In the genomic region with DNA sequence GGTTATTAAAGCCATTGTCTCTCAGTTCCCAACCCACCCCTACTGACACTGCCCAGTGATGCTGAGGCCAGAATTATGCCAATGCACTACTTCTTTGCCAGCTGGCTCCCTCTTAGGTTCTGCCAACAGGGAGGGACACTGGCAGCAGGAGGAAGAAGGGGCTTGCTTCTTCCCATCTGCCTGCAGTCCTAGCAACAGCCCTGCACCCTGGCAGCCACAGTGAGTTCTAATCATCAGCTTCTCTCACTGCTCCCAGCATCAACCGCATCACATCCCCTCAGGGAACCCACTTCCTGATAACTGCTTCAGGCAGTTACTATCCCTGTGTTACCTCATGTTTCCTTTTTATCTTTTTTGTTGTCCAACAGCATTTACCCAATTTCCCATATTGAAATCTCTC, we compare ENCODE assay signal across 9 cellular contexts.
DNase-seq lines count a peak whose midpoint lies in the region; ATAC-seq and TF ChIP-seq lines count a peak whose summit lies in the region.
"Had no signal": no experiment of that assay in that cellular context is flagged by ENCODE, and none has a peak within 500 bp of the region (broad histone marks: within the 10 kb centered on the region; RNA-seq: fewer than 3 reads in every experiment).

No MANE protein-coding gene starts in this region.

- POLR2A ChIA-PET in PC-9 (lab: Charles Lee; ENCODE audit: unreplicated experiment) = interaction anchor here (0.6 kb wide), 1 partner anchor 1922 kb away, joined by 3 read pairs; no protein-coding TSS in a partner anchor

- intact Hi-C loops in PC-9 (cut with micrococcal nuclease; ENCODE audit: unreplicated experiment) = no loop called here
- intact Hi-C loops in activated naive CD4-positive, alpha-beta T cell treated with anti-CD3 and anti-CD28 coated beads for 36 hours (cut with micrococcal nuclease) = loop anchor here (5.0 kb wide), 1 partner anchor 33 kb away; no protein-coding TSS in a partner anchor

- no peak for TF ChIP-seq CTCF in DND-41 (IDR thresholded peaks at IDR 0.05; ENCODE audit: borderline replicate concordance, extremely low read depth, low read length, poor library complexity, severe bottlenecking)
- TF ChIP-seq CTCF in PC-9 (conservative IDR thresholded peaks at IDR 0.05) = no peak

- H3K4me2 ChIP-seq in DND-41 (ENCODE audit: insufficient read depth, low read length) = peak overlapping the region; percentile 41
- H3K4me2 ChIP-seq in PC-9 = no peak overlapping the region

- ATAC-seq in DND-41 (ENCODE audit: insufficient read depth, low read depth) (peak; percentile 96), GM19351 (IDR thresholded peaks at IDR 0.05; ENCODE audit: unreplicated experiment) (no peak)

- DNase-seq in DND-41 (peak; percentile 88), PC-9 (no peak), SW 1271 (lab: John Stamatoyannopoulos, UW) (no peak), NCI-H524 (lab: John Stamatoyannopoulos, UW) (no peak), NCI-H2196 (lab: John Stamatoyannopoulos, UW; ENCODE audit: unreplicated experiment) (no peak)
- DNase-seq in activated naive CD4-positive, alpha-beta T cell treated with anti-CD3 and anti-CD28 coated beads for 36 hours = peak; percentile 40

- no TSS peak for BruUV-seq in PC-9 (replicated peaks; lab: Mats Ljungman, UMichigan)

- H3F3A ChIP-seq in PC-9 (ENCODE audit: insufficient read depth, low read depth) = no peaks in the 10 kb centered on the region

- CTCF ChIA-PET in PC-9 (lab: Charles Lee) = no interaction called here
- CTCF ChIA-PET in activated naive CD4-positive, alpha-beta T cell treated with anti-CD3 and anti-CD28 coated beads for 36 hours (lab: Charles Lee) = interaction anchor here (1.2 to 1.8 kb wide), 4 partner anchors 10 to 239 kb away, joined by 3 to 4 read pairs (median 4); no protein-coding TSS in a partner anchor

- H3K36me3 Mint-ChIP-seq in activated naive CD4-positive, alpha-beta T cell treated with anti-CD3 and anti-CD28 coated beads for 36 hours (ENCODE audit: low read depth) = peaks cover 73% of the 10 kb centered on the region

- H2AFZ ChIP-seq in DND-41 (ENCODE audit: low read depth, low read length) = no peak overlapping the region
- no peak overlapping the region for H2AFZ ChIP-seq in PC-9

- H4K20me1 ChIP-seq in DND-41 (ENCODE audit: insufficient read depth, low read length) = peaks cover 9% of the 10 kb centered on the region; the same call in 1 of the 2 replicates
- H4K20me1 ChIP-seq in PC-9 (ENCODE audit: insufficient read depth) = no peaks in the 10 kb centered on the region

- no peaks in the 10 kb centered on the region for H3K27me3 Mint-ChIP-seq in activated naive CD4-positive, alpha-beta T cell treated with anti-CD3 and anti-CD28 coated beads for 36 hours (ENCODE audit: low read depth)

- H3K4me1 ChIP-seq in DND-41 (ENCODE audit: insufficient read depth, low read length) (peaks cover 55% of the 10 kb centered on the region), PC-9 (replicated peaks; ENCODE audit: insufficient read depth) (peaks cover 35% of the 10 kb centered on the region), mucosa of stomach (ENCODE audit: control insufficient read depth, insufficient read depth, low read length) (peaks cover 45% of the 10 kb centered on the region)

- H3K79me2 ChIP-seq in DND-41 (ENCODE audit: insufficient read depth, low read length) (no peaks in the 10 kb centered on the region), PC-9 (ENCODE audit: low read depth) (no peaks in the 10 kb centered on the region)

- H3K27ac ChIP-seq in DND-41 (ENCODE audit: low read length) (peak overlapping the region; percentile 90), PC-9 (peak overlapping the region; percentile 59)
- H3K27ac ChIP-seq: VCaP had no signal

- no peaks in the 10 kb centered on the region for H3K9me3 ChIP-seq in DND-41 (ENCODE audit: insufficient read depth, low read length, severe bottlenecking)
- H3K9me3 ChIP-seq in PC-9 (ENCODE audit: insufficient read depth, low read depth) = no peaks in the 10 kb centered on the region
- H3K9me3 ChIP-seq in mucosa of stomach (ENCODE audit: control insufficient read depth, low read length) = no peaks in the 10 kb centered on the region

- H3K27me3 ChIP-seq in DND-41 (ENCODE audit: insufficient read depth, low read length, poor library complexity) (no peaks in the 10 kb centered on the region), PC-9 (ENCODE audit: insufficient read depth, low read depth) (no peaks in the 10 kb centered on the region), mucosa of stomach (ENCODE audit: control insufficient read depth, insufficient read depth, low read length) (no peaks in the 10 kb centered on the region)

- peak overlapping the region; percentile 80 for H3K27ac Mint-ChIP-seq in activated naive CD4-positive, alpha-beta T cell treated with anti-CD3 and anti-CD28 coated beads for 36 hours

- peak overlapping the region; percentile 41; the same call in 1 of the 2 replicates for H3K9ac ChIP-seq in DND-41 (ENCODE audit: low read depth, low read length)
- peak overlapping the region; percentile 24 for H3K9ac ChIP-seq in mucosa of stomach (ENCODE audit: low read length)

- H3K4me3 Mint-ChIP-seq in activated naive CD4-positive, alpha-beta T cell treated with anti-CD3 and anti-CD28 coated beads for 36 hours = no peak overlapping the region

- H3K4me3 ChIP-seq in DND-41 (ENCODE audit: low read depth in 1 of 2, low read length in 2 of 2) = no peak overlapping the region
- no peak overlapping the region for H3K4me3 ChIP-seq in PC-9
- no peak overlapping the region for H3K4me3 ChIP-seq in mucosa of stomach (ENCODE audit: low read length)

- H3K4me1 Mint-ChIP-seq in activated naive CD4-positive, alpha-beta T cell treated with anti-CD3 and anti-CD28 coated beads for 36 hours (ENCODE audit: low read depth) = peaks cover 29% of the 10 kb centered on the region

- H3K9me3 Mint-ChIP-seq in activated naive CD4-positive, alpha-beta T cell treated with anti-CD3 and anti-CD28 coated beads for 36 hours = no peaks in the 10 kb centered on the region

- H3K36me3 ChIP-seq in DND-41 (ENCODE audit: insufficient read depth, low read length) (peaks cover 90% of the 10 kb centered on the region), PC-9 (ENCODE audit: low read depth) (peaks cover 32% of the 10 kb centered on the region), mucosa of stomach (ENCODE audit: control insufficient read depth, insufficient read depth, low read length) (peaks cover 38% of the 10 kb centered on the region)

- H3K9me2 ChIP-seq in PC-9 (ENCODE audit: insufficient read depth) = no peaks in the 10 kb centered on the region

Comparison
In these comparisons a context has a peak if more than half of its experiments do, and no peak if none do; other contexts are left out.
1. DNase-seq: peak in DND-41 (single experiment) and activated naive CD4-positive, alpha-beta T cell treated with anti-CD3 and anti-CD28 coated beads for 36 hours (single experiment); none in PC-9 (0 of 2), SW 1271 (0 of 2), NCI-H524 (0 of 2) and NCI-H2196 (single experiment).